14 cellular contexts compared by ENCODE assay signal in genomic region chr3:37145607-37146006, GRCh38. TPM values are rescaled to one million over a fixed set of nuclear protein-coding genes. Genes with fewer than 3 reads are reported as not detected.
DNase-seq lines count a peak whose midpoint lies in the region; ATAC-seq and TF ChIP-seq lines count a peak whose summit lies in the region.
"Had no signal": no experiment of that assay in that cellular context is flagged by ENCODE, and none has a peak within 500 bp of the region (broad histone marks: within the 10 kb centered on the region; RNA-seq: fewer than 3 reads in every experiment).

No MANE protein-coding gene starts in this region.

- peaks cover 22% of the 10 kb centered on the region for H3K36me3 ChIP-seq in ACC112 (ENCODE audit: insufficient read depth, low read length)
- H3K36me3 ChIP-seq in gastroesophageal sphincter = peaks cover 0 to 40% of the 10 kb centered on the region in 2 donors
- H3K36me3 ChIP-seq in neutrophil = peaks cover 6% of the 10 kb centered on the region

- no peaks in the 10 kb centered on the region for H3K27me3 ChIP-seq in ACC112 (ENCODE audit: insufficient read depth, low read length)
- H3K27me3 ChIP-seq in gastroesophageal sphincter = no peaks in the 10 kb centered on the region
- H3K27me3 ChIP-seq in neutrophil = no peaks in the 10 kb centered on the region

- H3K9me3 ChIP-seq in gastroesophageal sphincter (no peaks in the 10 kb centered on the region), neutrophil (no peaks in the 10 kb centered on the region)
- H3K9me3 ChIP-seq: HAP-1 had no signal

- H3K79me2 ChIP-seq in ACC112 (ENCODE audit: control insufficient read depth, insufficient read depth, low read length, unreplicated experiment) = peaks cover 3% of the 10 kb centered on the region

- no peaks in the 10 kb centered on the region for H3K27me3 Mint-ChIP-seq in activated T-cell treated with anti-CD3 and anti-CD28 coated beads, Interleukin-2, amount 50 U/mL, for 72 hours (ENCODE audit: low read depth)

- no peaks in the 10 kb centered on the region for H3K9me3 Mint-ChIP-seq in activated T-cell treated with anti-CD3 and anti-CD28 coated beads, Interleukin-2, amount 50 U/mL, for 72 hours
- H3K9me3 Mint-ChIP-seq: nephron had no signal

- H3K4me1 Mint-ChIP-seq in activated T-cell treated with anti-CD3 and anti-CD28 coated beads, Interleukin-2, amount 50 U/mL, for 72 hours (ENCODE audit: low read depth) = no peaks in the 10 kb centered on the region

- POLR2A ChIA-PET in GM10248 (lab: Yijun Ruan, JAX) = no interaction called here

- no peak for TF ChIP-seq EP300 in gastroesophageal sphincter (IDR thresholded peaks at IDR 0.05)

- H3K27ac ChIP-seq in ACC112 (ENCODE audit: low read depth, low read length) = peak overlapping the region; percentile 26; the same call in 1 of the 2 replicates
- H3K27ac ChIP-seq in gastroesophageal sphincter = peak overlapping the region in 3 of 4 donors; percentile 2 to 43 (median 32)
- peak overlapping the region; percentile 86 for H3K27ac ChIP-seq in neutrophil
- H3K27ac ChIP-seq: SK-N-MC had no signal

- no peak overlapping the region for H3K4me3 Mint-ChIP-seq in activated T-cell treated with anti-CD3 and anti-CD28 coated beads, Interleukin-2, amount 50 U/mL, for 72 hours
- H3K4me3 Mint-ChIP-seq: nephron had no signal

- H3K27ac Mint-ChIP-seq in activated T-cell treated with anti-CD3 and anti-CD28 coated beads, Interleukin-2, amount 50 U/mL, for 72 hours = no peak overlapping the region
- H3K27ac Mint-ChIP-seq: nephron had no signal

- CTCF ChIA-PET in GM10248 (lab: Yijun Ruan, JAX) = interaction anchor here (1.2 kb wide), 1 partner anchor 18 kb away, joined by 3 read pairs; no protein-coding TSS in a partner anchor

- H3K4me1 ChIP-seq in ACC112 (ENCODE audit: control insufficient read depth, insufficient read depth, low read length, unreplicated experiment) = no peaks in the 10 kb centered on the region
- peaks cover 11 to 51% (median 13%) of the 10 kb centered on the region in 3 donors for H3K4me1 ChIP-seq in gastroesophageal sphincter
- peaks cover 68 to 69% of the 10 kb centered on the region in 2 experiments for H3K4me1 ChIP-seq in neutrophil (ENCODE audit: control insufficient read depth in 1 of 2, insufficient read depth in 1 of 2, low read depth in 1 of 2, low read length in 1 of 2)
- H3K4me1 ChIP-seq: HAP-1 had no signal

- 10 to 46% methylated on average over 2 of the region's 2 CpGs for WGBS in gastroesophageal sphincter (ENCODE audit: low coverage in 1 of 2), 2 donors

- TF ChIP-seq POLR2A in gastroesophageal sphincter (IDR thresholded peaks at IDR 0.05) = no peak

- peaks cover 5 to 11% of the 10 kb centered on the region in 2 donors for H3K36me3 Mint-ChIP-seq in activated T-cell treated with anti-CD3 and anti-CD28 coated beads, Interleukin-2, amount 50 U/mL, for 72 hours (ENCODE audit: insufficient read depth in 2 of 2)

- TF ChIP-seq CTCF in gastroesophageal sphincter (IDR thresholded peaks at IDR 0.05) = no peak
- no peak for TF ChIP-seq CTCF in neutrophil (IDR thresholded peaks at IDR 0.05)
- TF ChIP-seq CTCF in GM10248 (IDR thresholded peaks at IDR 0.05; ENCODE audit: control extremely low read depth, extremely low read depth, low read depth, missing control alignments) = no peak

- no peak overlapping the region for H3K4me3 ChIP-seq in ACC112 (ENCODE audit: low read depth, low read length)
- no peak overlapping the region for H3K4me3 ChIP-seq in gastroesophageal sphincter
- H3K4me3 ChIP-seq in neutrophil (ENCODE audit: low read depth in 1 of 2, low read length in 1 of 2) = peak overlapping the region; percentile 1 to 38
- H3K4me3 ChIP-seq: HAP-1, SK-N-MC had no signal

- DNase-seq in NOMO-1 treated with DMSO at 0.1 percent for 48 hours (lab: John Stamatoyannopoulos, UW; ENCODE audit: unreplicated experiment) (peak; percentile 51), GM10248 (ENCODE audit: extremely low spot score) (no peak)
- no peak for DNase-seq in activated T-cell treated with anti-CD3 and anti-CD28 coated beads, Interleukin-2, amount 50 U/mL, for 72 hours
- DNase-seq: activated CD4-positive, CD25-positive, alpha-beta regulatory T cell; islet precursor cell; stimulated activated CD4-positive, alpha-beta T cell treated with anti-CD3 and anti-CD28 coated beads, Interleukin-15, amount 100 ng/mL, for 24 hours had no signal

- H2AFZ ChIP-seq in ACC112 (ENCODE audit: low read length, unreplicated experiment) = no peak overlapping the region

- peak; percentile 67 for ATAC-seq in gastroesophageal sphincter
- no peak for ATAC-seq in activated T-cell treated with anti-CD3 and anti-CD28 coated beads, Interleukin-2, amount 50 U/mL, for 72 hours (replicated peaks in 1 of 2)
- no peak for ATAC-seq in GM19452 (IDR thresholded peaks at IDR 0.05; ENCODE audit: unreplicated experiment)
- no peak for ATAC-seq in GM18517 (IDR thresholded peaks at IDR 0.05; ENCODE audit: unreplicated experiment)

RNA-seq across cellular contexts. Expression of gene LRRFIP2, which starts 28.8 kb away (rescaled TPM):
- total RNA-seq in gastroesophageal sphincter = 100 to 1,000 TPM in 1 of 4 donors, 10 to 100 TPM in 3; 79.4 to 123 (median 88.4) TPM
- total RNA-seq in activated T-cell treated with anti-CD3 and anti-CD28 coated beads, Interleukin-2, amount 50 U/mL, for 72 hours = 10 to 100 TPM; 28.3 to 36.1 TPM

Comparison
In these comparisons a context has a peak if more than half of its experiments do, and no peak if none do; other contexts are left out.
1. H3K27ac ChIP-seq: peak in every context shown above with its lines; median percentile 86 in neutrophil; 32 in gastroesophageal sphincter; 26 in ACC112.
2. H3K4me3 ChIP-seq: peak in neutrophil (2 of 2); none in ACC112 (single experiment) and gastroesophageal sphincter (0 of 2).